Comparison of ENCODE assay signal across 21 cellular contexts in genomic region chr9:124326378-124326777, GRCh38.
"Had no signal": no experiment of that assay in that cellular context is flagged by ENCODE, and none has a peak within 500 bp of the region (broad histone marks: within the 10 kb centered on the region; RNA-seq: fewer than 3 reads in every experiment).

No MANE protein-coding gene starts in this region.

- H3K4me3 ChIP-seq: dorsolateral prefrontal cortex, gastrocnemius medialis, left lung, neural progenitor cell, sigmoid colon, suprapubic skin, transverse colon had no signal

- H2AFZ ChIP-seq: neural progenitor cell, parathyroid adenoma had no signal

- H3K9ac ChIP-seq: neural progenitor cell, parathyroid adenoma had no signal

- H3K27me3 ChIP-seq: dorsolateral prefrontal cortex, gastrocnemius medialis, left lung, neural progenitor cell, sigmoid colon, suprapubic skin, transverse colon had no signal

- H3K79me2 ChIP-seq: parathyroid adenoma had no signal

- H3K27ac Mint-ChIP-seq: naive thymus-derived CD4-positive, alpha-beta T cell; nephron; neural progenitor cell; progenitor cell of endocrine pancreas; stimulated activated naive CD8-positive, alpha-beta T cell treated with anti-CD3 and anti-CD28 coated beads, Interleukin-15, amount 100 ng/mL, for 72 hours had no signal

- FAIRE-seq: kidney had no signal

- ATAC-seq: gastrocnemius medialis; naive thymus-derived CD4-positive, alpha-beta T cell; stimulated activated naive CD8-positive, alpha-beta T cell treated with anti-CD3 and anti-CD28 coated beads, Interleukin-15, amount 100 ng/mL, for 72 hours had no signal

- H3K36me3 Mint-ChIP-seq: naive thymus-derived CD4-positive, alpha-beta T cell had no signal

- H3K27me3 Mint-ChIP-seq: naive thymus-derived CD4-positive, alpha-beta T cell; progenitor cell of endocrine pancreas; stimulated activated naive CD8-positive, alpha-beta T cell treated with anti-CD3 and anti-CD28 coated beads, Interleukin-15, amount 100 ng/mL, for 72 hours had no signal

- H3K4me1 ChIP-seq: neural progenitor cell, parathyroid adenoma, sigmoid colon, suprapubic skin, transverse colon had no signal

- H3K36me3 ChIP-seq: gastrocnemius medialis, neural progenitor cell had no signal

- H3K27ac ChIP-seq: gastrocnemius medialis, left lung, neural progenitor cell, parathyroid adenoma, sigmoid colon, suprapubic skin, transverse colon had no signal

- H3K4me3 Mint-ChIP-seq: naive thymus-derived CD4-positive, alpha-beta T cell; nephron; neural progenitor cell; stimulated activated naive CD8-positive, alpha-beta T cell treated with anti-CD3 and anti-CD28 coated beads, Interleukin-15, amount 100 ng/mL, for 72 hours had no signal

- DNase-seq: cerebellar nuclear complex; dorsolateral prefrontal cortex; effector CD4-positive, alpha-beta T cell; gastrocnemius medialis; head of caudate nucleus; kidney; mesendoderm; midbrain; naive thymus-derived CD4-positive, alpha-beta T cell; sigmoid colon; stimulated activated CD4-positive, alpha-beta T cell treated with anti-CD3 and anti-CD28 coated beads, Interleukin-2, amount 100 ng/mL, for 24 hours; stimulated activated CD4-positive, alpha-beta T cell treated with anti-CD3 and anti-CD28 coated beads, Interleukin-4, amount 100 ng/mL, for 24 hours; stimulated activated naive CD4-positive, alpha-beta T cell; stimulated activated naive CD8-positive, alpha-beta T cell treated with anti-CD3 and anti-CD28 coated beads, Interleukin-15, amount 100 ng/mL, for 72 hours; transverse colon had no signal

- H3K4me2 ChIP-seq: neural progenitor cell had no signal

- H3K9me3 Mint-ChIP-seq: naive thymus-derived CD4-positive, alpha-beta T cell; nephron; neural progenitor cell; stimulated activated naive CD8-positive, alpha-beta T cell treated with anti-CD3 and anti-CD28 coated beads, Interleukin-15, amount 100 ng/mL, for 72 hours had no signal

- H3K9me3 ChIP-seq: gastrocnemius medialis, left lung, sigmoid colon, suprapubic skin, transverse colon had no signal

- H3K4me1 Mint-ChIP-seq: stimulated activated naive CD8-positive, alpha-beta T cell treated with anti-CD3 and anti-CD28 coated beads, Interleukin-15, amount 100 ng/mL, for 72 hours had no signal
